In genomic region chr3:195866686-195867511, GRCh38 we compare ENCODE assay signal across 22 cellular contexts. TPM values are rescaled to one million over a fixed set of nuclear protein-coding genes. Genes with fewer than 3 reads are reported as not detected.
DNase-seq lines count a peak whose midpoint lies in the region; ATAC-seq, FAIRE-seq and TF ChIP-seq lines count a peak whose summit lies in the region.
"Had no signal": no experiment of that assay in that cellular context is flagged by ENCODE, and none has a peak within 500 bp of the region (broad histone marks: within the 10 kb centered on the region; RNA-seq: fewer than 3 reads in every experiment).

No MANE protein-coding gene starts in this region.

- intact Hi-C loops in Right ventricle myocardium inferior (cut with DNase I): no loop called here
- intact Hi-C loops in right cardiac atrium (cut with DNase I): no loop called here
- intact Hi-C loops in kidney (cut with DNase I): loop anchor here (10.0 kb wide), 1 partner anchor 48 kb away; no protein-coding TSS in a partner anchor
- intact Hi-C loops in spleen (cut with DNase I; ENCODE audit: low total_unique reads): no loop called here

- H3K27ac ChIP-seq in right cardiac atrium (ENCODE audit: low read length) (no peak overlapping the region), Peyer's patch (no peak overlapping the region), kidney (ENCODE audit: low read depth in 2 of 2, low read length in 2 of 2) (no peak overlapping the region), spleen (no peak overlapping the region)
- H3K27ac ChIP-seq: BLaER1 had no signal

- DNase-seq in Right ventricle myocardium inferior (ENCODE audit: missing footprints): peak; percentile 50
- DNase-seq in right cardiac atrium: no peak
- DNase-seq in Peyer's patch: peak in 2 of 3 donors; percentile 44 to 48
- peak; percentile 69 for DNase-seq in kidney
- peak; percentile 78 for DNase-seq in spleen
- no peak for DNase-seq in HuH-7 (ENCODE audit: low spot score)
- DNase-seq: 8988T; CD4-positive, alpha-beta memory T cell; DMS153; DMS79; GDM1 had no signal

- FAIRE-seq in kidney (lab: Jason Lieb, UNC): no peak
- FAIRE-seq: GM12892, GM18507, H1, HepG2 had no signal

- H3K9me3 ChIP-seq in right cardiac atrium (ENCODE audit: control insufficient read depth, low read length): no peaks in the 10 kb centered on the region
- no peaks in the 10 kb centered on the region for H3K9me3 ChIP-seq in Peyer's patch
- no peaks in the 10 kb centered on the region for H3K9me3 ChIP-seq in kidney (ENCODE audit: control insufficient read depth in 1 of 2, low read length in 2 of 2)
- no peaks in the 10 kb centered on the region for H3K9me3 ChIP-seq in spleen
- H3K9me3 ChIP-seq: BLaER1, HAP-1 had no signal

- H3K27me3 ChIP-seq in right cardiac atrium (ENCODE audit: control insufficient read depth, insufficient read depth) (no peaks in the 10 kb centered on the region), Peyer's patch (no peaks in the 10 kb centered on the region), spleen (replicated peaks in 1 of 7) (no peaks in the 10 kb centered on the region)
- H3K27me3 ChIP-seq: BLaER1 had no signal

- H3K4me1 ChIP-seq in right cardiac atrium (ENCODE audit: control insufficient read depth, insufficient read depth, low read length) (no peaks in the 10 kb centered on the region), Peyer's patch (peaks cover 0 to 6% (median 0%) of the 10 kb centered on the region in 4 donors), kidney (ENCODE audit: control insufficient read depth in 1 of 2, insufficient read depth in 1 of 2, low read depth in 1 of 2, low read length in 2 of 2) (peaks cover 0 to 2% of the 10 kb centered on the region in 2 donors), spleen (peaks cover 0 to 14% (median 8%) of the 10 kb centered on the region in 6 donors)
- H3K4me1 ChIP-seq: BLaER1, HAP-1 had no signal

- TF ChIP-seq CTCF in Peyer's patch (IDR thresholded peaks at IDR 0.05): no peak
- no peak for TF ChIP-seq CTCF in kidney (IDR thresholded peaks at IDR 0.05; ENCODE audit: borderline replicate concordance, extremely low read depth, insufficient read depth)
- no peak for TF ChIP-seq CTCF in spleen (IDR thresholded peaks at IDR 0.05 in 8 of 11, conservative IDR thresholded peaks at IDR 0.05 in 3 of 11)

- H3K36me3 ChIP-seq in Peyer's patch: peaks cover 0 to 14% (median 0%) of the 10 kb centered on the region in 3 donors
- H3K36me3 ChIP-seq in kidney (ENCODE audit: control insufficient read depth in 1 of 2, insufficient read depth in 2 of 2, low read length in 2 of 2): peaks cover 0 to 5% of the 10 kb centered on the region in 2 donors
- peaks cover 0 to 87% (median 67%) of the 10 kb centered on the region in 6 donors for H3K36me3 ChIP-seq in spleen

- ATAC-seq in Right ventricle myocardium inferior (no peak), right cardiac atrium (no peak), GM21390 (IDR thresholded peaks at IDR 0.05; ENCODE audit: unreplicated experiment) (no peak)
- ATAC-seq: HepG2 had no signal

- no peak overlapping the region for H3K9ac ChIP-seq in kidney (ENCODE audit: low read length in 2 of 2)
- H3K9ac ChIP-seq: BLaER1 had no signal

- no peak for TF ChIP-seq POLR2A in Peyer's patch (IDR thresholded peaks at IDR 0.05)
- TF ChIP-seq POLR2A in spleen (IDR thresholded peaks at IDR 0.05): no peak

- H3K4me3 ChIP-seq in right cardiac atrium (ENCODE audit: low read length): no peak overlapping the region
- no peak overlapping the region for H3K4me3 ChIP-seq in Peyer's patch
- H3K4me3 ChIP-seq in kidney (ENCODE audit: low read length in 2 of 2): no peak overlapping the region
- H3K4me3 ChIP-seq in spleen: no peak overlapping the region
- H3K4me3 ChIP-seq: BLaER1, HAP-1 had no signal

- WGBS in right cardiac atrium: 88% methylated on average over 30 of the region's 30 CpGs
- WGBS in spleen, 5 donors: 93 to 95% (median 93%) methylated on average over 21 to 30 of the region's 30 CpGs

RNA-seq across cellular contexts. Expression of gene TNK2, which starts 41.5 kb away (rescaled TPM):
- total RNA-seq in Right ventricle myocardium inferior (31.7 TPM), right cardiac atrium (100 to 1,000 TPM in 1 of 4 donors, 10 to 100 TPM in 3; 74.7 to 162 (median 84.2) TPM), Peyer's patch (100 to 1,000 TPM in 1 of 4 donors, 10 to 100 TPM in 3; 18.6 to 149 (median 24.6) TPM), kidney (42.5 TPM), spleen (100 to 1,000 TPM in 2 of 7 donors, 10 to 100 TPM in 5; 34.4 to 104 (median 81.4) TPM)
- polyA plus RNA-seq in right cardiac atrium (40.1 TPM), kidney (ENCODE audit: insufficient read depth, low read depth, low replicate concordance) (14.7 TPM), spleen (10 to 100 TPM; 30.6 to 86.4 (median 71.0) TPM)

RNA-seq across cellular contexts. Expression of gene MUC4, which starts 55.2 kb away (rescaled TPM):
- total RNA-seq in Right ventricle myocardium inferior (not detected), right cardiac atrium (under 1 TPM in 1 of 4 donors, not detected in 3; 0.12 TPM), Peyer's patch (10 to 100 TPM in 2 of 4 donors, 1 to 10 TPM in 2; 5.8 to 23.1 (median 13.0) TPM), kidney (0.19 TPM), spleen (not detected)
- polyA plus RNA-seq in right cardiac atrium (0.02 TPM), kidney (ENCODE audit: insufficient read depth, low read depth, low replicate concordance) (not detected), spleen (under 1 TPM in 2 of 3 donors, not detected in 1; 0.02 to 0.03 TPM)
- total RNA-seq: A673; CD4-positive, alpha-beta memory T cell; Daoy; HepG2 had no signal
- polyA plus RNA-seq: AG04450; CD14-positive monocyte; CD4-positive, alpha-beta memory T cell; HepG2 had no signal

Comparison
In these comparisons a context has a peak if more than half of its experiments do, and no peak if none do; other contexts are left out.
1. DNase-seq: peak in Right ventricle myocardium inferior (single experiment), Peyer's patch (2 of 3), kidney (single experiment) and spleen (single experiment); none in right cardiac atrium (0 of 3) and HuH-7 (single experiment).